Comparison of ENCODE assay signal across 8 cellular contexts in genomic region chr3:188154758-188155574, GRCh38. TPM values are rescaled to one million over a fixed set of nuclear protein-coding genes. Genes with fewer than 3 reads are reported as not detected.
DNase-seq lines count a peak whose midpoint lies in the region; ATAC-seq and TF ChIP-seq lines count a peak whose summit lies in the region.

No MANE protein-coding gene starts in this region.

- H3K4me3 ChIP-seq in CD4-positive, CD25-positive, alpha-beta regulatory T cell (ENCODE audit: low read depth, low read length) = peak overlapping the region; percentile 89
- H3K4me3 ChIP-seq in MG63 (peak overlapping the region; percentile 65), endodermal cell (ENCODE audit: low read length) (peak overlapping the region; percentile 97)

- H3K36me3 Mint-ChIP-seq in CD4-positive, CD25-positive, alpha-beta regulatory T cell = peaks cover 7% of the 10 kb centered on the region
- H3K36me3 Mint-ChIP-seq in endodermal cell (ENCODE audit: low read depth) (no peaks in the 10 kb centered on the region), neural crest cell (ENCODE audit: low read depth) (no peaks in the 10 kb centered on the region)

- TF ChIP-seq CTCF in endodermal cell (conservative IDR thresholded peaks at IDR 0.05) = no peak
- TF ChIP-seq CTCF in neural crest cell (conservative IDR thresholded peaks at IDR 0.05) = no peak

- H3K27me3 ChIP-seq in CD4-positive, CD25-positive, alpha-beta regulatory T cell (ENCODE audit: control insufficient read depth, insufficient read depth, low read length) = no peaks in the 10 kb centered on the region
- no peaks in the 10 kb centered on the region for H3K27me3 ChIP-seq in MG63
- H3K27me3 ChIP-seq in endodermal cell (ENCODE audit: control insufficient read depth, insufficient read depth, low read length, poor library complexity, severe bottlenecking) = no peaks in the 10 kb centered on the region

- H3K9me3 ChIP-seq in CD4-positive, CD25-positive, alpha-beta regulatory T cell (ENCODE audit: control insufficient read depth in 2 of 2, low read length in 2 of 2) = no peaks in the 10 kb centered on the region
- no peaks in the 10 kb centered on the region for H3K9me3 ChIP-seq in MG63
- H3K9me3 ChIP-seq in endodermal cell (ENCODE audit: control insufficient read depth, low read length) = no peaks in the 10 kb centered on the region

- no peak for ATAC-seq in CD4-positive, CD25-positive, alpha-beta regulatory T cell (ENCODE audit: low read depth in 2 of 2)
- ATAC-seq in GM21447 (IDR thresholded peaks at IDR 0.05; ENCODE audit: unreplicated experiment) = no peak

- H3K27me3 Mint-ChIP-seq in CD4-positive, CD25-positive, alpha-beta regulatory T cell = no peaks in the 10 kb centered on the region
- H3K27me3 Mint-ChIP-seq in endodermal cell (ENCODE audit: insufficient read depth) (peaks cover 5% of the 10 kb centered on the region), neural crest cell (ENCODE audit: low read depth) (peaks cover 5% of the 10 kb centered on the region)

- DNase-seq in CD4-positive, CD25-positive, alpha-beta regulatory T cell = no peak
- DNase-seq in MG63 (no peak), endodermal cell (no peak), neural crest cell (ENCODE audit: low read depth, low spot score) (no peak), NCI-H128 (lab: John Stamatoyannopoulos, UW; ENCODE audit: unreplicated experiment) (no peak), NCI-H1092 (lab: John Stamatoyannopoulos, UW) (no peak), NCI-H510A (lab: John Stamatoyannopoulos, UW) (no peak)

- H3K27ac Mint-ChIP-seq in CD4-positive, CD25-positive, alpha-beta regulatory T cell = peak overlapping the region; percentile 86 to 97 (median 92)
- H3K27ac Mint-ChIP-seq in endodermal cell = peak overlapping the region; percentile 83
- peak overlapping the region; percentile 83 for H3K27ac Mint-ChIP-seq in neural crest cell (ENCODE audit: unreplicated experiment)

- peak overlapping the region; percentile 90 to 98 (median 91) for H3K4me3 Mint-ChIP-seq in CD4-positive, CD25-positive, alpha-beta regulatory T cell
- H3K4me3 Mint-ChIP-seq in endodermal cell = peak overlapping the region; percentile 89
- H3K4me3 Mint-ChIP-seq in neural crest cell = peak overlapping the region; percentile 97

- no peaks in the 10 kb centered on the region for H3K9me3 Mint-ChIP-seq in CD4-positive, CD25-positive, alpha-beta regulatory T cell
- no peaks in the 10 kb centered on the region for H3K9me3 Mint-ChIP-seq in endodermal cell
- H3K9me3 Mint-ChIP-seq in neural crest cell = no peaks in the 10 kb centered on the region

- H3K9ac ChIP-seq in endodermal cell (ENCODE audit: extremely low read depth, low read length, poor library complexity, severe bottlenecking) = peak overlapping the region; percentile 93

- H3K4me1 ChIP-seq in CD4-positive, CD25-positive, alpha-beta regulatory T cell (ENCODE audit: control insufficient read depth, insufficient read depth, low read length, poor library complexity, severe bottlenecking) = peaks cover 51% of the 10 kb centered on the region
- H3K4me1 ChIP-seq in endodermal cell (ENCODE audit: control insufficient read depth, insufficient read depth, low read length) = peaks cover under 1% of the 10 kb centered on the region

- H3K4me1 Mint-ChIP-seq in CD4-positive, CD25-positive, alpha-beta regulatory T cell = peaks cover 37 to 66% (median 51%) of the 10 kb centered on the region in 4 donors
- peaks cover 46% of the 10 kb centered on the region for H3K4me1 Mint-ChIP-seq in endodermal cell
- peaks cover 56% of the 10 kb centered on the region for H3K4me1 Mint-ChIP-seq in neural crest cell

- H3K36me3 ChIP-seq in CD4-positive, CD25-positive, alpha-beta regulatory T cell (ENCODE audit: control insufficient read depth, insufficient read depth, low read length) = no peaks in the 10 kb centered on the region
- H3K36me3 ChIP-seq in MG63 = no peaks in the 10 kb centered on the region; the same call in 1 of the 2 replicates
- peaks cover 12% of the 10 kb centered on the region for H3K36me3 ChIP-seq in endodermal cell (ENCODE audit: control insufficient read depth, insufficient read depth, low read length)

- 61 to 66% methylated on average over 6 to 9 of the region's 9 CpGs for WGBS in endodermal cell (ENCODE audit: insufficient coverage in 1 of 2, insufficient read length in 1 of 2), 2 experiments

- peak overlapping the region; percentile 72 for H3K27ac ChIP-seq in CD4-positive, CD25-positive, alpha-beta regulatory T cell (ENCODE audit: insufficient read depth, low read length, poor library complexity, severe bottlenecking)
- H3K27ac ChIP-seq in endodermal cell (ENCODE audit: low read depth, low read length) = no peak overlapping the region

RNA-seq across cellular contexts. Expression of gene LPP, which starts 1.0 kb away (rescaled TPM):
- 102 TPM for total RNA-seq in CD4-positive, CD25-positive, alpha-beta regulatory T cell
- polyA plus RNA-seq in CD4-positive, CD25-positive, alpha-beta regulatory T cell = 10 to 100 TPM; 14.5 to 23.8 (median 20.3) TPM
- 7.9 and 14.2 TPM in 2 replicates for total RNA-seq in MG63 (2014; rRNA removed; shearing (Covaris generic); ENCODE audit: low replicate concordance)
- total RNA-seq in endodermal cell (100 to 1,000 TPM in 1 of 2 donors, 10 to 100 TPM in 1; 78.0 to 105 TPM), neural crest cell (38.7 and 42.1 TPM in 2 replicates)
- polyA plus RNA-seq in endodermal cell (2013, experiment 1 of 2) = 13.9 TPM
- 19.6 TPM for polyA plus RNA-seq in endodermal cell (2013, experiment 2 of 2)
